In genomic region chr14:75001899-75002298, GRCh38 we compare ENCODE assay signal across 8 cellular contexts. TPM values are rescaled to one million over a fixed set of nuclear protein-coding genes. Genes with fewer than 3 reads are reported as not detected.
DNase-seq lines count a peak whose midpoint lies in the region; ATAC-seq and TF ChIP-seq lines count a peak whose summit lies in the region.

No MANE protein-coding gene starts in this region.

- no peak for DNase-seq in AG04449 (ENCODE audit: low read depth, low spot score)
- DNase-seq in naive thymus-derived CD8-positive, alpha-beta T cell: no peak
- no peak for DNase-seq in stimulated activated CD4-positive, alpha-beta T cell treated with anti-CD3 and anti-CD28 coated beads, Interleukin-15, amount 100 ng/mL, for 24 hours
- DNase-seq in NCI-H2196 (lab: John Stamatoyannopoulos, UW; ENCODE audit: unreplicated experiment): no peak
- no peak for DNase-seq in NCI-H345 treated with DMSO at 0.1 percent for 48 hours (lab: John Stamatoyannopoulos, UW; ENCODE audit: unreplicated experiment)

- H3K36me3 ChIP-seq in KMS-11 (ENCODE audit: insufficient read depth): no peaks in the 10 kb centered on the region

- H3K4me1 ChIP-seq in KMS-11 (ENCODE audit: low read depth, poor library complexity, severe bottlenecking): peaks cover 7% of the 10 kb centered on the region

- H3K27ac Mint-ChIP-seq in naive thymus-derived CD8-positive, alpha-beta T cell: peak overlapping the region; percentile 94 to 100 (median 99)

- no peaks in the 10 kb centered on the region for H4K20me1 ChIP-seq in KMS-11 (ENCODE audit: insufficient read depth)

- ATAC-seq in naive thymus-derived CD8-positive, alpha-beta T cell: no peak
- ATAC-seq in HG03520 (IDR thresholded peaks at IDR 0.05; ENCODE audit: unreplicated experiment): no peak

- H3K9me3 Mint-ChIP-seq in naive thymus-derived CD8-positive, alpha-beta T cell: no peaks in the 10 kb centered on the region

- H3K9ac ChIP-seq in KMS-11: no peak overlapping the region

- peak overlapping the region; percentile 71 for H3K4me2 ChIP-seq in KMS-11

- H3K36me3 Mint-ChIP-seq in naive thymus-derived CD8-positive, alpha-beta T cell: peaks cover 0 to 29% (median 10%) of the 10 kb centered on the region in 3 donors

- H3K27ac ChIP-seq in KMS-11 (peak overlapping the region; percentile 47; the same call in 1 of the 2 replicates), cingulate gyrus (ENCODE audit: low read depth, low read length) (peak overlapping the region; percentile 50)

- CTCF ChIA-PET in AG04449 (lab: Yijun Ruan, JAX): interaction anchor here (0.9 to 2.5 kb wide), 4 partner anchors 22 to 142 kb away, joined by 3 to 9 read pairs (median 4); no protein-coding TSS in a partner anchor

- H3K79me2 ChIP-seq in KMS-11 (ENCODE audit: insufficient read depth, low read depth): peaks cover 12% of the 10 kb centered on the region; the same call in 1 of the 2 replicates

- peaks cover 12 to 49% (median 39%) of the 10 kb centered on the region in 4 donors for H3K4me1 Mint-ChIP-seq in naive thymus-derived CD8-positive, alpha-beta T cell

- peak overlapping the region; percentile 86 for H2AFZ ChIP-seq in KMS-11 (ENCODE audit: low read depth)

- no peaks in the 10 kb centered on the region for H3K27me3 ChIP-seq in KMS-11 (ENCODE audit: insufficient read depth, low read depth)

- TF ChIP-seq CTCF in AG04449 (IDR thresholded peaks at IDR 0.05; ENCODE audit: insufficient read depth, low read length, missing control alignments) (no peak), KMS-11 (conservative IDR thresholded peaks at IDR 0.05; ENCODE audit: low read depth, low read length) (no peak)

- H3K4me3 ChIP-seq in AG04449 (ENCODE audit: low read depth, low read length) (peak overlapping the region; percentile 96; the same call in 1 of the 2 replicates), KMS-11 (IDR thresholded peaks at IDR 0.05; ENCODE audit: insufficient read depth, low read depth, low read length) (no peak overlapping the region)

- no peaks in the 10 kb centered on the region for H3K27me3 Mint-ChIP-seq in naive thymus-derived CD8-positive, alpha-beta T cell

- peak overlapping the region; percentile 82 to 99 (median 98) for H3K4me3 Mint-ChIP-seq in naive thymus-derived CD8-positive, alpha-beta T cell

- POLR2A ChIA-PET in AG04449 (lab: Yijun Ruan, JAX): no interaction called here
- POLR2A ChIA-PET in naive thymus-derived CD8-positive, alpha-beta T cell (lab: Charles Lee): interaction anchor here (1.2 to 1.6 kb wide), 2 partner anchors 49 to 60 kb away, joined by 3 to 4 read pairs; partner anchors contain the start of gene MLH3

RNA-seq across cellular contexts. Expression of gene EIF2B2, which starts 0.8 kb away (rescaled TPM):
- total RNA-seq in naive thymus-derived CD8-positive, alpha-beta T cell: 10 to 100 TPM; 28.7 to 36.7 TPM
- 10 to 100 TPM; 14.1 to 26.7 (median 17.5) TPM for polyA plus RNA-seq in naive thymus-derived CD8-positive, alpha-beta T cell

RNA-seq across cellular contexts. Expression of gene PGF, which starts 46.5 kb away (rescaled TPM):
- not detected for total RNA-seq in naive thymus-derived CD8-positive, alpha-beta T cell
- polyA plus RNA-seq in naive thymus-derived CD8-positive, alpha-beta T cell: under 1 TPM in 1 of 3 donors, not detected in 2; 0.13 TPM

RNA-seq across cellular contexts. Expression of gene MLH3, which starts 49.4 kb away (rescaled TPM):
- 10 to 100 TPM; 26.9 to 31.2 TPM for total RNA-seq in naive thymus-derived CD8-positive, alpha-beta T cell
- polyA plus RNA-seq in naive thymus-derived CD8-positive, alpha-beta T cell: 10 to 100 TPM in 2 of 3 donors, 1 to 10 TPM in 1; 9.3 to 11.9 (median 10.8) TPM
